In the genomic region with DNA sequence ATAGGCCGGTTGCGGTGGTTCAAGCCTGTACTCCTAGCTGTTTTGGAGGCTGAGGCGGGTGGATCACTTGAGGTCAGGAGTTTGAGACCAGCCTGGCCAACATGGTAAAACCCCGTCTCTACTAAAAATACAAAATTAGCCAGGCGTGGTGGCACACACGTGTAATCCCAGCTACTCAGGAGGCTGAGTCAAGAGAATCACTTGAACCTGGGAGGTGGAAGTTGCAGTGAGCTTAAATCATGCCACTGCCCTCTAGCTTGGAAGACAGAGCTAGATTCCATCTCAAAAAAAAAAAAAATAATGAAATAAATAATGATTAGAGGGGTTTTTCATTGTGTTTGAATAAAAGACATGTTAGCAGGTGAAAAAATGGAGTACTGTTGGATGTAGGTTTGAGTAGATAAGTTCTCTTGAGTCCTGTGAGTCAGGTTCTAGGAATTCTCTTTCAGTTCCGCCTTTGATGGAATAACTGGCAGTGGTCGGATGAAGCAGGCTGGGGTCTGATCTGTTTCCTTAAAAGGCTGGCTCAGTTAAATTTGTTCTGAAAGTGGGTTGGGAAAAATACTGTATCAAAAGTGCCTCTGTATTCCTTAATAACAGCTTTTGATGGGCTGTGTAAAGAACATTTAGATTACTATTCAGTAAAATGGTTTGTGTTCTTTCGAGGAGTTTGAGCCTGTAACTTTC, we compare ENCODE assay signal across 1 cellular context.
TF ChIP-seq lines count a peak whose summit lies in the region.

No MANE protein-coding gene starts in this region.

TF ChIP-seq in WTC11, 78 proteins besides CTCF, POLR2A, EP300 and RAD21 (continued from another document):
- TF ChIP-seq, protein P1, sequence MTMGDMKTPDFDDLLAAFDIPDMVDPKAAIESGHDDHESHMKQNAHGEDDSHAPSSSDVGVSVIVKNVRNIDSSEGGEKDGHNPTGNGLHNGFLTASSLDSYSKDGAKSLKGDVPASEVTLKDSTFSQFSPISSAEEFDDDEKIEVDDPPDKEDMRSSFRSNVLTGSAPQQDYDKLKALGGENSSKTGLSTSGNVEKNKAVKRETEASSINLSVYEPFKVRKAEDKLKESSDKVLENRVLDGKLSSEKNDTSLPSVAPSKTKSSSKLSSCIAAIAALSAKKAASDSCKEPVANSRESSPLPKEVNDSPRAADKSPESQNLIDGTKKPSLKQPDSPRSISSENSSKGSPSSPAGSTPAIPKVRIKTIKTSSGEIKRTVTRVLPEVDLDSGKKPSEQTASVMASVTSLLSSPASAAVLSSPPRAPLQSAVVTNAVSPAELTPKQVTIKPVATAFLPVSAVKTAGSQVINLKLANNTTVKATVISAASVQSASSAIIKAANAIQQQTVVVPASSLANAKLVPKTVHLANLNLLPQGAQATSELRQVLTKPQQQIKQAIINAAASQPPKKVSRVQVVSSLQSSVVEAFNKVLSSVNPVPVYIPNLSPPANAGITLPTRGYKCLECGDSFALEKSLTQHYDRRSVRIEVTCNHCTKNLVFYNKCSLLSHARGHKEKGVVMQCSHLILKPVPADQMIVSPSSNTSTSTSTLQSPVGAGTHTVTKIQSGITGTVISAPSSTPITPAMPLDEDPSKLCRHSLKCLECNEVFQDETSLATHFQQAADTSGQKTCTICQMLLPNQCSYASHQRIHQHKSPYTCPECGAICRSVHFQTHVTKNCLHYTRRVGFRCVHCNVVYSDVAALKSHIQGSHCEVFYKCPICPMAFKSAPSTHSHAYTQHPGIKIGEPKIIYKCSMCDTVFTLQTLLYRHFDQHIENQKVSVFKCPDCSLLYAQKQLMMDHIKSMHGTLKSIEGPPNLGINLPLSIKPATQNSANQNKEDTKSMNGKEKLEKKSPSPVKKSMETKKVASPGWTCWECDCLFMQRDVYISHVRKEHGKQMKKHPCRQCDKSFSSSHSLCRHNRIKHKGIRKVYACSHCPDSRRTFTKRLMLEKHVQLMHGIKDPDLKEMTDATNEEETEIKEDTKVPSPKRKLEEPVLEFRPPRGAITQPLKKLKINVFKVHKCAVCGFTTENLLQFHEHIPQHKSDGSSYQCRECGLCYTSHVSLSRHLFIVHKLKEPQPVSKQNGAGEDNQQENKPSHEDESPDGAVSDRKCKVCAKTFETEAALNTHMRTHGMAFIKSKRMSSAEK (CRISPR knock-in tag; IDR thresholded peaks at IDR 0.05; ENCODE audit: borderline replicate concordance) = no peak
- TF ChIP-seq TEAD1 (CRISPR knock-in tag; IDR thresholded peaks at IDR 0.05) = no peak
- TF ChIP-seq NR3C1 (CRISPR knock-in tag; conservative IDR thresholded peaks at IDR 0.05; ENCODE audit: low read depth) = no peak
- TF ChIP-seq FOXP1 (CRISPR knock-in tag; IDR thresholded peaks at IDR 0.05; ENCODE audit: borderline replicate concordance) = no peak
- no peak for TF ChIP-seq OVOL2 (CRISPR knock-in tag; IDR thresholded peaks at IDR 0.05; ENCODE audit: borderline replicate concordance)
- TF ChIP-seq CREB1 (CRISPR knock-in tag; IDR thresholded peaks at IDR 0.05) = no peak
- TF ChIP-seq FOXJ3 (CRISPR knock-in tag; IDR thresholded peaks at IDR 0.05; ENCODE audit: borderline replicate concordance) = no peak
- TF ChIP-seq, protein P2, sequence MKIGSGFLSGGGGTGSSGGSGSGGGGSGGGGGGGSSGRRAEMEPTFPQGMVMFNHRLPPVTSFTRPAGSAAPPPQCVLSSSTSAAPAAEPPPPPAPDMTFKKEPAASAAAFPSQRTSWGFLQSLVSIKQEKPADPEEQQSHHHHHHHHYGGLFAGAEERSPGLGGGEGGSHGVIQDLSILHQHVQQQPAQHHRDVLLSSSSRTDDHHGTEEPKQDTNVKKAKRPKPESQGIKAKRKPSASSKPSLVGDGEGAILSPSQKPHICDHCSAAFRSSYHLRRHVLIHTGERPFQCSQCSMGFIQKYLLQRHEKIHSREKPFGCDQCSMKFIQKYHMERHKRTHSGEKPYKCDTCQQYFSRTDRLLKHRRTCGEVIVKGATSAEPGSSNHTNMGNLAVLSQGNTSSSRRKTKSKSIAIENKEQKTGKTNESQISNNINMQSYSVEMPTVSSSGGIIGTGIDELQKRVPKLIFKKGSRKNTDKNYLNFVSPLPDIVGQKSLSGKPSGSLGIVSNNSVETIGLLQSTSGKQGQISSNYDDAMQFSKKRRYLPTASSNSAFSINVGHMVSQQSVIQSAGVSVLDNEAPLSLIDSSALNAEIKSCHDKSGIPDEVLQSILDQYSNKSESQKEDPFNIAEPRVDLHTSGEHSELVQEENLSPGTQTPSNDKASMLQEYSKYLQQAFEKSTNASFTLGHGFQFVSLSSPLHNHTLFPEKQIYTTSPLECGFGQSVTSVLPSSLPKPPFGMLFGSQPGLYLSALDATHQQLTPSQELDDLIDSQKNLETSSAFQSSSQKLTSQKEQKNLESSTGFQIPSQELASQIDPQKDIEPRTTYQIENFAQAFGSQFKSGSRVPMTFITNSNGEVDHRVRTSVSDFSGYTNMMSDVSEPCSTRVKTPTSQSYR (CRISPR knock-in tag; IDR thresholded peaks at IDR 0.05) = no peak
- no peak for TF ChIP-seq JAZF1 (CRISPR knock-in tag; IDR thresholded peaks at IDR 0.05)
- TF ChIP-seq, protein P3, sequence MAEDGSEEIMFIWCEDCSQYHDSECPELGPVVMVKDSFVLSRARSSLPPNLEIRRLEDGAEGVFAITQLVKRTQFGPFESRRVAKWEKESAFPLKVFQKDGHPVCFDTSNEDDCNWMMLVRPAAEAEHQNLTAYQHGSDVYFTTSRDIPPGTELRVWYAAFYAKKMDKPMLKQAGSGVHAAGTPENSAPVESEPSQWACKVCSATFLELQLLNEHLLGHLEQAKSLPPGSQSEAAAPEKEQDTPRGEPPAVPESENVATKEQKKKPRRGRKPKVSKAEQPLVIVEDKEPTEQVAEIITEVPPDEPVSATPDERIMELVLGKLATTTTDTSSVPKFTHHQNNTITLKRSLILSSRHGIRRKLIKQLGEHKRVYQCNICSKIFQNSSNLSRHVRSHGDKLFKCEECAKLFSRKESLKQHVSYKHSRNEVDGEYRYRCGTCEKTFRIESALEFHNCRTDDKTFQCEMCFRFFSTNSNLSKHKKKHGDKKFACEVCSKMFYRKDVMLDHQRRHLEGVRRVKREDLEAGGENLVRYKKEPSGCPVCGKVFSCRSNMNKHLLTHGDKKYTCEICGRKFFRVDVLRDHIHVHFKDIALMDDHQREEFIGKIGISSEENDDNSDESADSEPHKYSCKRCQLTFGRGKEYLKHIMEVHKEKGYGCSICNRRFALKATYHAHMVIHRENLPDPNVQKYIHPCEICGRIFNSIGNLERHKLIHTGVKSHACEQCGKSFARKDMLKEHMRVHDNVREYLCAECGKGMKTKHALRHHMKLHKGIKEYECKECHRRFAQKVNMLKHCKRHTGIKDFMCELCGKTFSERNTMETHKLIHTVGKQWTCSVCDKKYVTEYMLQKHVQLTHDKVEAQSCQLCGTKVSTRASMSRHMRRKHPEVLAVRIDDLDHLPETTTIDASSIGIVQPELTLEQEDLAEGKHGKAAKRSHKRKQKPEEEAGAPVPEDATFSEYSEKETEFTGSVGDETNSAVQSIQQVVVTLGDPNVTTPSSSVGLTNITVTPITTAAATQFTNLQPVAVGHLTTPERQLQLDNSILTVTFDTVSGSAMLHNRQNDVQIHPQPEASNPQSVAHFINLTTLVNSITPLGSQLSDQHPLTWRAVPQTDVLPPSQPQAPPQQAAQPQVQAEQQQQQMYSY (CRISPR knock-in tag; IDR thresholded peaks at IDR 0.05) = no peak
- TF ChIP-seq RORB (CRISPR knock-in tag; IDR thresholded peaks at IDR 0.05) = no peak
